Comparison of ENCODE assay signal across 2 cellular contexts in the genomic region with DNA sequence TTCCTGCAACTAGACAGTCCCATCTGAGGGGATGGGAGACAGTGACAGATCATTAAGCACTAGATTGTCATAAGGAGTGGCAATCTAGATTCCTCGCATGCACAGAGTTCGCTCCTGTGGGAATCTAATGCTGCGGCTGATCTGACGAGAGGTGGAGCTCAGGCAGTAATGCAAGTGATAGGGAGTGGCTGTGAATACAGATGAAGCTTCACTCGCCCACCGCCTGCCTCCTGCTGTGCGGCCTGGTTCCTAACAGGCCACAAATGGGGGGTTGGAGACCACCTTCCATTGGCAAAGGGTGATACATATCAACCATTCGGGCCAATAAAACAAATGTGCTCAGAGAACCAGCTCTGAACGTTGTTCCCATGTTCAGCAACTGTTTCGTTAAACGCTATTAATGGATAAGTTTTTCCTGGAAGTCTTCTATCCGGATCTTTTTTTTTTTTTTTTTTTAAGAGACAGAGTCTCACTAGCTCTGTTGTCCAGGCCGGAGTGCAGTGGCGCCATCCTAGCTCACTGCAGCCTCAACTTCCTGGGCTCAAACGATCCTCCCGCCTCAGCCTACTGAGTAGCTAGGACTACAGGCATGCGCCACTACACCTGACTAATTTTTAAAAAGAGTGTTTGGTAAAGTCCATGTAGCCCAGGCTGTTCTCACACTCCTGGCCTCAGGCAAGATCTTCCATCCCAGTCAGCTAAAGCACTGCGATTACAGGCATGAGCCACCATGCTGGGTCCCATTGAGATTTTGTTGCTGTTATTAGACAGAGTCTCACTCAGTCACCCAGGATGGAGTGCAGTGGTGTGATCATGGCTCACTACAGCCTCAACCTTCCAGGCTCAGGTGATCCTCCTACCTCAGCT.
TF ChIP-seq lines count a peak whose summit lies in the region.

No MANE protein-coding gene starts in this region.

TF ChIP-seq in IMR-90, 13 proteins besides CTCF, POLR2A, EP300 and RAD21:
- TF ChIP-seq CEBPB (IDR thresholded peaks at IDR 0.05; ENCODE audit: low read depth, low read length) (no peak), MXI1 (IDR thresholded peaks at IDR 0.05; ENCODE audit: borderline replicate concordance, low read depth, low read length) (no peak), BHLHE40 (IDR thresholded peaks at IDR 0.05; ENCODE audit: low read depth, low read length) (no peak), FOS (IDR thresholded peaks at IDR 0.05; ENCODE audit: low read depth, low read length) (no peak), MAZ (IDR thresholded peaks at IDR 0.05; ENCODE audit: borderline replicate concordance, low read depth, low read length) (no peak)

TF ChIP-seq in GM12878, 131 proteins besides CTCF, POLR2A, EP300 and RAD21:
- TF ChIP-seq PML (IDR thresholded peaks at IDR 0.05; ENCODE audit: low read length) (no peak), SMARCA5 (IDR thresholded peaks at IDR 0.05) (no peak), BMI1 (IDR thresholded peaks at IDR 0.05; ENCODE audit: borderline replicate concordance) (no peak), HCFC1 (IDR thresholded peaks at IDR 0.05; ENCODE audit: low read length) (no peak), NR2C2 (IDR thresholded peaks at IDR 0.05; ENCODE audit: borderline replicate concordance, control insufficient read depth, insufficient read length, low read depth) (no peak)
- TF ChIP-seq, protein P1, sequence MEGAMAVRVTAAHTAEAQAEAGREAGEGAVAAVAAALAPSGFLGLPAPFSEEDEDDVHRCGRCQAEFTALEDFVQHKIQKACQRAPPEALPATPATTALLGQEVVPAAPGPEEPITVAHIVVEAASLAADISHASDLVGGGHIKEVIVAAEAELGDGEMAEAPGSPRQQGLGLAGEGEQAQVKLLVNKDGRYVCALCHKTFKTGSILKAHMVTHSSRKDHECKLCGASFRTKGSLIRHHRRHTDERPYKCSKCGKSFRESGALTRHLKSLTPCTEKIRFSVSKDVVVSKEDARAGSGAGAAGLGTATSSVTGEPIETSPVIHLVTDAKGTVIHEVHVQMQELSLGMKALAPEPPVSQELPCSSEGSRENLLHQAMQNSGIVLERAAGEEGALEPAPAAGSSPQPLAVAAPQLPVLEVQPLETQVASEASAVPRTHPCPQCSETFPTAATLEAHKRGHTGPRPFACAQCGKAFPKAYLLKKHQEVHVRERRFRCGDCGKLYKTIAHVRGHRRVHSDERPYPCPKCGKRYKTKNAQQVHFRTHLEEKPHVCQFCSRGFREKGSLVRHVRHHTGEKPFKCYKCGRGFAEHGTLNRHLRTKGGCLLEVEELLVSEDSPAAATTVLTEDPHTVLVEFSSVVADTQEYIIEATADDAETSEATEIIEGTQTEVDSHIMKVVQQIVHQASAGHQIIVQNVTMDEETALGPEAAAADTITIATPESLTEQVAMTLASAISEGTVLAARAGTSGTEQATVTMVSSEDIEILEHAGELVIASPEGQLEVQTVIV (IDR thresholded peaks at IDR 0.05; ENCODE audit: borderline replicate concordance, partially characterized antibody), result no peak
- TF ChIP-seq, protein P2, sequence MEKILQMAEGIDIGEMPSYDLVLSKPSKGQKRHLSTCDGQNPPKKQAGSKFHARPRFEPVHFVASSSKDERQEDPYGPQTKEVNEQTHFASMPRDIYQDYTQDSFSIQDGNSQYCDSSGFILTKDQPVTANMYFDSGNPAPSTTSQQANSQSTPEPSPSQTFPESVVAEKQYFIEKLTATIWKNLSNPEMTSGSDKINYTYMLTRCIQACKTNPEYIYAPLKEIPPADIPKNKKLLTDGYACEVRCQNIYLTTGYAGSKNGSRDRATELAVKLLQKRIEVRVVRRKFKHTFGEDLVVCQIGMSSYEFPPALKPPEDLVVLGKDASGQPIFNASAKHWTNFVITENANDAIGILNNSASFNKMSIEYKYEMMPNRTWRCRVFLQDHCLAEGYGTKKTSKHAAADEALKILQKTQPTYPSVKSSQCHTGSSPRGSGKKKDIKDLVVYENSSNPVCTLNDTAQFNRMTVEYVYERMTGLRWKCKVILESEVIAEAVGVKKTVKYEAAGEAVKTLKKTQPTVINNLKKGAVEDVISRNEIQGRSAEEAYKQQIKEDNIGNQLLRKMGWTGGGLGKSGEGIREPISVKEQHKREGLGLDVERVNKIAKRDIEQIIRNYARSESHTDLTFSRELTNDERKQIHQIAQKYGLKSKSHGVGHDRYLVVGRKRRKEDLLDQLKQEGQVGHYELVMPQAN (conservative IDR thresholded peaks at IDR 0.05), result no peak
- TF ChIP-seq, protein P3, sequence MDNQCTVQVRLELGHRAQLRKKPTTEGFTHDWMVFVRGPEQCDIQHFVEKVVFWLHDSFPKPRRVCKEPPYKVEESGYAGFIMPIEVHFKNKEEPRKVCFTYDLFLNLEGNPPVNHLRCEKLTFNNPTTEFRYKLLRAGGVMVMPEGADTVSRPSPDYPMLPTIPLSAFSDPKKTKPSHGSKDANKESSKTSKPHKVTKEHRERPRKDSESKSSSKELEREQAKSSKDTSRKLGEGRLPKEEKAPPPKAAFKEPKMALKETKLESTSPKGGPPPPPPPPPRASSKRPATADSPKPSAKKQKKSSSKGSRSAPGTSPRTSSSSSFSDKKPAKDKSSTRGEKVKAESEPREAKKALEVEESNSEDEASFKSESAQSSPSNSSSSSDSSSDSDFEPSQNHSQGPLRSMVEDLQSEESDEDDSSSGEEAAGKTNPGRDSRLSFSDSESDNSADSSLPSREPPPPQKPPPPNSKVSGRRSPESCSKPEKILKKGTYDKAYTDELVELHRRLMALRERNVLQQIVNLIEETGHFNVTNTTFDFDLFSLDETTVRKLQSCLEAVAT (IDR thresholded peaks at IDR 0.05), result no peak
- TF ChIP-seq, protein P4, sequence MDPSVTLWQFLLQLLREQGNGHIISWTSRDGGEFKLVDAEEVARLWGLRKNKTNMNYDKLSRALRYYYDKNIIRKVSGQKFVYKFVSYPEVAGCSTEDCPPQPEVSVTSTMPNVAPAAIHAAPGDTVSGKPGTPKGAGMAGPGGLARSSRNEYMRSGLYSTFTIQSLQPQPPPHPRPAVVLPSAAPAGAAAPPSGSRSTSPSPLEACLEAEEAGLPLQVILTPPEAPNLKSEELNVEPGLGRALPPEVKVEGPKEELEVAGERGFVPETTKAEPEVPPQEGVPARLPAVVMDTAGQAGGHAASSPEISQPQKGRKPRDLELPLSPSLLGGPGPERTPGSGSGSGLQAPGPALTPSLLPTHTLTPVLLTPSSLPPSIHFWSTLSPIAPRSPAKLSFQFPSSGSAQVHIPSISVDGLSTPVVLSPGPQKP (IDR thresholded peaks at IDR 0.05; ENCODE audit: low read depth, low read length), result no peak
- TF ChIP-seq, protein P5, sequence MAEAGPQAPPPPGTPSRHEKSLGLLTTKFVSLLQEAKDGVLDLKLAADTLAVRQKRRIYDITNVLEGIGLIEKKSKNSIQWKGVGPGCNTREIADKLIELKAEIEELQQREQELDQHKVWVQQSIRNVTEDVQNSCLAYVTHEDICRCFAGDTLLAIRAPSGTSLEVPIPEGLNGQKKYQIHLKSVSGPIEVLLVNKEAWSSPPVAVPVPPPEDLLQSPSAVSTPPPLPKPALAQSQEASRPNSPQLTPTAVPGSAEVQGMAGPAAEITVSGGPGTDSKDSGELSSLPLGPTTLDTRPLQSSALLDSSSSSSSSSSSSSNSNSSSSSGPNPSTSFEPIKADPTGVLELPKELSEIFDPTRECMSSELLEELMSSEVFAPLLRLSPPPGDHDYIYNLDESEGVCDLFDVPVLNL (IDR thresholded peaks at IDR 0.05; ENCODE audit: low read depth, low read length), result no peak
